Comparison of ENCODE assay signal across 8 cellular contexts in the genomic region with DNA sequence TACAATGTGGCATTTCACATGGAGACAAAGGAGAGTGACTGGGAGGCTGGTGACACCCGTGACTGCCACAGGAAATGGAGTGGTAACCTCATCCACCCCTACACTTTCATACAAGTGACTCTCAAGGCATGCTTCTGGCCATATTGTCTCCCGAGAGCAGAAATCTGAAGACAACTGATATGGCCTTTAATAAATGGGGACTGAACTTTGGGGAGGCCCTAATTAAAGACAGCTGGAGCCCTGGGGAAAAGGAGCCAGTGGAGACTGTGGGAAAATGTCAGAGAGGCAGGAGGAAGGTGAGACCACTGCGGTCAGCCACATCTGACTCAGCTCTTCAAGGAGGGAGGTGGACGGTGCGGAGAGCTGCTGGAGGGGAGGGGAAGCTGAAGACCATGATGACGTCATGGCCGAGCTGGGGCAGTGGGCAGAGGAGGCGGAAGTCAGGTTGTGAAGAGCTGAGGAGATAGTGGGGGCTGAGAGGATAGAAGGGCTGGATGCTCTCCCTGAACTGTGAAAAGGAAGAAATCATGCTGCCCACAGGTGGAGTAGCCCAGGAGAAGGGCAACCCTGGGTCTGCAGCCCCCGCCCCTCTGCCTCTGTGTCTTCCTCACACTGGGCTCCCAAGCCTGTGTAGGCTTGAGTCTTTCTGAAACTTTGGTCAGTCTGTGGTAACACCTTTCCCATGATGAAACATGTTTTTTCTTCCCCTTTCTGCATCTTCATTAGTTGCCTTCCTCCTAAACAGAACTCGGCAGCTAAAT. TPM values are rescaled to one million over a fixed set of nuclear protein-coding genes. Genes with fewer than 3 reads are reported as not detected.
DNase-seq lines count a peak whose midpoint lies in the region; ATAC-seq, FAIRE-seq and TF ChIP-seq lines count a peak whose summit lies in the region.

No MANE protein-coding gene starts in this region.

- FAIRE-seq in GM18507 (lab: Jason Lieb, UNC): peak; percentile 89

- H3K27ac Mint-ChIP-seq in neural crest cell (ENCODE audit: unreplicated experiment): peak overlapping the region; percentile 19

- no peak for TF ChIP-seq CTCF in neural crest cell (conservative IDR thresholded peaks at IDR 0.05)

- ATAC-seq in HG03378 (IDR thresholded peaks at IDR 0.05; ENCODE audit: unreplicated experiment): peak; percentile 40

- H3K4me1 Mint-ChIP-seq in neural crest cell: peaks cover 11% of the 10 kb centered on the region

- no peak overlapping the region for H3K4me3 Mint-ChIP-seq in neural crest cell

- no peaks in the 10 kb centered on the region for H3K27me3 Mint-ChIP-seq in neural crest cell (ENCODE audit: low read depth)

- no peaks in the 10 kb centered on the region for H3K36me3 Mint-ChIP-seq in neural crest cell (ENCODE audit: low read depth)

- no peak for DNase-seq in GM18507 (ENCODE audit: extremely low spot score, insufficient read length, low read depth)
- DNase-seq in amniotic epithelial cell (ENCODE audit: low read depth): peak; percentile 86
- no peak for DNase-seq in neural crest cell (ENCODE audit: low read depth, low spot score)
- no peak for DNase-seq in activated CD4-positive, alpha-beta T cell treated with anti-CD3 and anti-CD28 coated beads for 1 hour
- no peak for DNase-seq in germinal center (ENCODE audit: low spot score)
- DNase-seq in NK-92 (lab: John Stamatoyannopoulos, UW; ENCODE audit: unreplicated experiment): no peak
- no peak for DNase-seq in NCI-H748 treated with DMSO at 0.1 percent for 48 hours (lab: John Stamatoyannopoulos, UW)

- no peaks in the 10 kb centered on the region for H3K9me3 Mint-ChIP-seq in neural crest cell

RNA-seq across cellular contexts. Expression of a gene that starts 14.0 kb away (rescaled TPM):
- total RNA-seq in neural crest cell: not detected in 2 replicates

RNA-seq across cellular contexts. Expression of a gene that starts 31.4 kb away (rescaled TPM):
- total RNA-seq in neural crest cell: 87.0 and 94.6 TPM in 2 replicates

RNA-seq across cellular contexts. Expression of a gene that starts 48.9 kb away (rescaled TPM):
- not detected in 2 replicates for total RNA-seq in neural crest cell
